ENCODE assay signal across 12 cellular contexts in genomic region chr11:78046486-78046854, GRCh38. TPM values are rescaled to one million over a fixed set of nuclear protein-coding genes. Genes with fewer than 3 reads are reported as not detected.
DNase-seq lines count a peak whose midpoint lies in the region; ATAC-seq and TF ChIP-seq lines count a peak whose summit lies in the region.
"Had no signal": no experiment of that assay in that cellular context is flagged by ENCODE, and none has a peak within 500 bp of the region (broad histone marks: within the 10 kb centered on the region; RNA-seq: fewer than 3 reads in every experiment).

No MANE protein-coding gene starts in this region.

- H3K4me3 ChIP-seq in mesendoderm (ENCODE audit: low read length), result no peak overlapping the region
- H3K4me3 ChIP-seq in transverse colon, result no peak overlapping the region
- no peak overlapping the region for H3K4me3 ChIP-seq in CD8-positive, alpha-beta memory T cell (ENCODE audit: low read length)
- H3K4me3 ChIP-seq: mucosa of descending colon had no signal

- H3K9me3 ChIP-seq in transverse colon, result no peaks in the 10 kb centered on the region
- no peaks in the 10 kb centered on the region for H3K9me3 ChIP-seq in CD8-positive, alpha-beta memory T cell (ENCODE audit: low read length)
- H3K9me3 ChIP-seq: mucosa of descending colon had no signal

- H3K79me1 ChIP-seq in mesendoderm (ENCODE audit: low read length), result no peaks in the 10 kb centered on the region

- no peak overlapping the region for H3K4me3 Mint-ChIP-seq in activated naive CD8-positive, alpha-beta T cell treated with anti-CD3 and anti-CD28 coated beads, Interleukin-2, amount 10 ng/mL, durations not matched to agents 7 days and 5 days
- no peak overlapping the region for H3K4me3 Mint-ChIP-seq in activated naive CD8-positive, alpha-beta T cell treated with anti-CD3 and anti-CD28 coated beads for 36 hours
- peak overlapping the region; percentile 73 for H3K4me3 Mint-ChIP-seq in activated T-helper 17 cell treated with anti-CD3 and anti-CD28 coated beads, Interleukin-2, amount 50 U/mL, for 72 hours
- H3K4me3 Mint-ChIP-seq in CD8-positive, alpha-beta memory T cell, result no peak overlapping the region

- H3K27ac Mint-ChIP-seq in activated naive CD8-positive, alpha-beta T cell treated with anti-CD3 and anti-CD28 coated beads, Interleukin-2, amount 10 ng/mL, durations not matched to agents 7 days and 5 days, result no peak overlapping the region
- no peak overlapping the region for H3K27ac Mint-ChIP-seq in activated naive CD8-positive, alpha-beta T cell treated with anti-CD3 and anti-CD28 coated beads for 36 hours
- H3K27ac Mint-ChIP-seq in activated T-helper 17 cell treated with anti-CD3 and anti-CD28 coated beads, Interleukin-2, amount 50 U/mL, for 72 hours, result no peak overlapping the region
- no peak overlapping the region for H3K27ac Mint-ChIP-seq in CD8-positive, alpha-beta memory T cell

- H3K4me2 ChIP-seq in mesendoderm (ENCODE audit: low read length), result no peak overlapping the region

- peaks cover 5% of the 10 kb centered on the region for H3K36me3 Mint-ChIP-seq in activated naive CD8-positive, alpha-beta T cell treated with anti-CD3 and anti-CD28 coated beads, Interleukin-2, amount 10 ng/mL, durations not matched to agents 7 days and 5 days
- no peaks in the 10 kb centered on the region for H3K36me3 Mint-ChIP-seq in activated naive CD8-positive, alpha-beta T cell treated with anti-CD3 and anti-CD28 coated beads for 36 hours
- no peaks in the 10 kb centered on the region for H3K36me3 Mint-ChIP-seq in activated T-helper 17 cell treated with anti-CD3 and anti-CD28 coated beads, Interleukin-2, amount 50 U/mL, for 72 hours (ENCODE audit: low read depth)
- no peaks in the 10 kb centered on the region for H3K36me3 Mint-ChIP-seq in CD8-positive, alpha-beta memory T cell

- H3K27me3 ChIP-seq in mesendoderm (ENCODE audit: insufficient read depth, low read length, poor library complexity), result no peaks in the 10 kb centered on the region
- no peaks in the 10 kb centered on the region for H3K27me3 ChIP-seq in transverse colon
- H3K27me3 ChIP-seq in CD8-positive, alpha-beta memory T cell (ENCODE audit: insufficient read depth, low read length, poor library complexity, severe bottlenecking), result no peaks in the 10 kb centered on the region

- peak overlapping the region; percentile 33 for H3K9ac ChIP-seq in mesendoderm (ENCODE audit: low read length)

- H3K27ac ChIP-seq in mesendoderm (ENCODE audit: low read depth, low read length), result no peak overlapping the region
- peak overlapping the region in 3 of 4 donors; percentile 70 to 78 (median 78) for H3K27ac ChIP-seq in transverse colon
- no peak overlapping the region for H3K27ac ChIP-seq in CD8-positive, alpha-beta memory T cell (ENCODE audit: low read depth, low read length)

- POLR2A ChIA-PET in activated naive CD8-positive, alpha-beta T cell treated with anti-CD3 and anti-CD28 coated beads, Interleukin-2, amount 10 ng/mL, durations not matched to agents 7 days and 5 days (lab: Charles Lee), result no interaction called here
- POLR2A ChIA-PET in CD8-positive, alpha-beta memory T cell (lab: Charles Lee), result no interaction called here

- no peak overlapping the region for H3K23ac ChIP-seq in mesendoderm (ENCODE audit: low read length)

- H2BK120ac ChIP-seq in mesendoderm (ENCODE audit: low read depth, low read length), result no peak overlapping the region

- intact Hi-C loops in transverse colon (cut with DNase I; ENCODE audit: low total_unique reads), result no loop called here

- H3K36me3 ChIP-seq in mesendoderm (ENCODE audit: control insufficient read depth, insufficient read depth, low read length), result no peaks in the 10 kb centered on the region
- H3K36me3 ChIP-seq in transverse colon, result no peaks in the 10 kb centered on the region
- no peaks in the 10 kb centered on the region for H3K36me3 ChIP-seq in CD8-positive, alpha-beta memory T cell (ENCODE audit: insufficient read depth, low read length)

- ATAC-seq in activated naive CD8-positive, alpha-beta T cell treated with anti-CD3 and anti-CD28 coated beads, Interleukin-2, amount 10 ng/mL, durations not matched to agents 7 days and 5 days (ENCODE audit: low read depth), result peak; percentile 3
- no peak for ATAC-seq in activated T-helper 17 cell treated with anti-CD3 and anti-CD28 coated beads, Interleukin-2, amount 50 U/mL, for 72 hours (replicated peaks)

- H3K4me1 ChIP-seq in mesendoderm (ENCODE audit: control insufficient read depth, low read depth, low read length) (peaks cover 5% of the 10 kb centered on the region), transverse colon (peaks cover 0 to 22% (median 16%) of the 10 kb centered on the region in 4 donors)
- peaks cover 5% of the 10 kb centered on the region for H3K4me1 ChIP-seq in CD8-positive, alpha-beta memory T cell (ENCODE audit: insufficient read depth, low read length)

- H3K56ac ChIP-seq in mesendoderm (ENCODE audit: low read length), result peak overlapping the region; percentile 45

- CTCF ChIA-PET in CD8-positive, alpha-beta memory T cell (lab: Charles Lee), result interaction anchor here (0.7 to 2.6 kb wide), 14 partner anchors 9 to 270 kb away, joined by 3 to 15 read pairs (median 4); partner anchors contain the start of genes ALG8 and INTS4

- peaks cover 2% of the 10 kb centered on the region for H3K9me3 Mint-ChIP-seq in activated naive CD8-positive, alpha-beta T cell treated with anti-CD3 and anti-CD28 coated beads, Interleukin-2, amount 10 ng/mL, durations not matched to agents 7 days and 5 days
- H3K9me3 Mint-ChIP-seq in activated naive CD8-positive, alpha-beta T cell treated with anti-CD3 and anti-CD28 coated beads for 36 hours, result no peaks in the 10 kb centered on the region
- H3K9me3 Mint-ChIP-seq in activated T-helper 17 cell treated with anti-CD3 and anti-CD28 coated beads, Interleukin-2, amount 50 U/mL, for 72 hours, result peaks cover 3% of the 10 kb centered on the region
- no peaks in the 10 kb centered on the region for H3K9me3 Mint-ChIP-seq in CD8-positive, alpha-beta memory T cell
- H3K9me3 Mint-ChIP-seq: activated T-cell treated with anti-CD3 and anti-CD28 coated beads, Interleukin-2, amount 50 U/mL, for 4 hours had no signal

- TF ChIP-seq CTCF in transverse colon (IDR thresholded peaks at IDR 0.05), result peak in 1 of 5 experiments; percentile 0
- TF ChIP-seq CTCF in GM10266 (IDR thresholded peaks at IDR 0.05; ENCODE audit: control insufficient read depth, insufficient read depth, low read depth, missing control alignments), result no peak

- no peak overlapping the region for H4K5ac ChIP-seq in mesendoderm (ENCODE audit: low read length)

- no peak overlapping the region for H3K18ac ChIP-seq in mesendoderm (ENCODE audit: low read length)

- WGBS in mesendoderm (ENCODE audit: extremely low coverage, insufficient coverage, low lambda C conversion rate), result no CpG with 5 or more reads among the region's 6 CpGs
- 24% methylated on average over 6 of the region's 6 CpGs; no CpG with 5 or more reads in 1 of the 2 donors for WGBS in transverse colon (ENCODE audit: low coverage in 1 of 2), 2 donors

- in situ Hi-C loops in transverse colon (cut with MboI; ENCODE audit: low pct_ligation_motif_present in 1 of 4, low pct_unique_long_range_greater_than_20kb in 1 of 4, low sequenced_read_pairs in 3 of 4), result no loop called here

- H3K4me1 Mint-ChIP-seq in activated naive CD8-positive, alpha-beta T cell treated with anti-CD3 and anti-CD28 coated beads, Interleukin-2, amount 10 ng/mL, durations not matched to agents 7 days and 5 days, result peaks cover 10% of the 10 kb centered on the region
- peaks cover 7% of the 10 kb centered on the region for H3K4me1 Mint-ChIP-seq in activated naive CD8-positive, alpha-beta T cell treated with anti-CD3 and anti-CD28 coated beads for 36 hours
- H3K4me1 Mint-ChIP-seq in activated T-helper 17 cell treated with anti-CD3 and anti-CD28 coated beads, Interleukin-2, amount 50 U/mL, for 72 hours, result peaks cover 3% of the 10 kb centered on the region
- H3K4me1 Mint-ChIP-seq in CD8-positive, alpha-beta memory T cell, result peaks cover 7 to 12% (median 12%) of the 10 kb centered on the region in 3 donors

- TF ChIP-seq POLR2A in transverse colon (IDR thresholded peaks at IDR 0.05), result no peak

- H3K79me2 ChIP-seq in mesendoderm (ENCODE audit: control insufficient read depth, insufficient read depth, low read length), result no peaks in the 10 kb centered on the region

- H2AK5ac ChIP-seq in mesendoderm (ENCODE audit: low read length), result no peak overlapping the region

- H3K27me3 Mint-ChIP-seq in activated naive CD8-positive, alpha-beta T cell treated with anti-CD3 and anti-CD28 coated beads, Interleukin-2, amount 10 ng/mL, durations not matched to agents 7 days and 5 days, result peaks cover 2% of the 10 kb centered on the region
- H3K27me3 Mint-ChIP-seq in activated naive CD8-positive, alpha-beta T cell treated with anti-CD3 and anti-CD28 coated beads for 36 hours, result no peaks in the 10 kb centered on the region
- no peaks in the 10 kb centered on the region for H3K27me3 Mint-ChIP-seq in activated T-helper 17 cell treated with anti-CD3 and anti-CD28 coated beads, Interleukin-2, amount 50 U/mL, for 72 hours
- no peaks in the 10 kb centered on the region for H3K27me3 Mint-ChIP-seq in CD8-positive, alpha-beta memory T cell

- H2BK5ac ChIP-seq in mesendoderm (ENCODE audit: low read length), result no peak overlapping the region

- no peak overlapping the region for H4K8ac ChIP-seq in mesendoderm (ENCODE audit: low read depth, low read length)

- H2BK15ac ChIP-seq in mesendoderm (replicated peaks; ENCODE audit: low read depth), result no peak overlapping the region

- DNase-seq in activated naive CD8-positive, alpha-beta T cell treated with anti-CD3 and anti-CD28 coated beads, Interleukin-2, amount 10 ng/mL, durations not matched to agents 7 days and 5 days, result no peak
- DNase-seq in activated naive CD8-positive, alpha-beta T cell treated with anti-CD3 and anti-CD28 coated beads for 36 hours, result no peak
- DNase-seq in mesendoderm, result no peak
- DNase-seq in transverse colon, result no peak
- no peak for DNase-seq in NCI-H1694 (lab: John Stamatoyannopoulos, UW)
- DNase-seq in CD8-positive, alpha-beta memory T cell, result no peak
- DNase-seq in GM10266 (ENCODE audit: extremely low spot score), result no peak

- no peak for TF ChIP-seq EP300 in transverse colon (IDR thresholded peaks at IDR 0.05; ENCODE audit: low read depth)

- H3K4ac ChIP-seq in mesendoderm (ENCODE audit: low read depth, low read length), result no peak overlapping the region

RNA-seq across cellular contexts. Expression of gene THRSP, which starts 17.2 kb away (rescaled TPM):
- total RNA-seq in activated naive CD8-positive, alpha-beta T cell treated with anti-CD3 and anti-CD28 coated beads, Interleukin-2, amount 10 ng/mL, durations not matched to agents 7 days and 5 days, result not detected
- not detected for total RNA-seq in activated naive CD8-positive, alpha-beta T cell treated with anti-CD3 and anti-CD28 coated beads for 36 hours
- not detected for total RNA-seq in activated T-helper 17 cell treated with anti-CD3 and anti-CD28 coated beads, Interleukin-2, amount 50 U/mL, for 72 hours
- polyA plus RNA-seq in mesendoderm (2013, experiment 1 of 2), result 0.04 TPM
- polyA plus RNA-seq in mesendoderm (2013, experiment 2 of 2), result not detected
- total RNA-seq in transverse colon, result not detected
- total RNA-seq in CD8-positive, alpha-beta memory T cell, result not detected
- polyA plus RNA-seq in CD8-positive, alpha-beta memory T cell, result not detected
- total RNA-seq: activated T-cell treated with anti-CD3 and anti-CD28 coated beads, Interleukin-2, amount 50 U/mL, for 4 hours; G401; T-helper 2 cell treated with Interferon-gamma antibody and Interleukin-4, amounts not matched to agents 100 ng/mL and 5 ng/mL, for 36 hours had no signal

RNA-seq across cellular contexts. Expression of gene KCTD14, which starts 23.4 kb away (rescaled TPM):
- under 1 TPM in 1 of 2 experiments, not detected in 1; 0.22 TPM for total RNA-seq in activated naive CD8-positive, alpha-beta T cell treated with anti-CD3 and anti-CD28 coated beads, Interleukin-2, amount 10 ng/mL, durations not matched to agents 7 days and 5 days
- total RNA-seq in activated naive CD8-positive, alpha-beta T cell treated with anti-CD3 and anti-CD28 coated beads for 36 hours, result under 1 TPM; 0.12 to 0.50 TPM
- total RNA-seq in activated T-helper 17 cell treated with anti-CD3 and anti-CD28 coated beads, Interleukin-2, amount 50 U/mL, for 72 hours, result under 1 TPM in 1 of 2 donors, not detected in 1; 0.21 TPM
- 23.6 TPM for polyA plus RNA-seq in mesendoderm (2013, experiment 1 of 2)
- polyA plus RNA-seq in mesendoderm (2013, experiment 2 of 2), result 23.6 TPM
- 1 to 10 TPM; 1.2 to 8.6 (median 5.1) TPM for total RNA-seq in transverse colon
- under 1 TPM; 0.20 to 0.27 TPM for total RNA-seq in CD8-positive, alpha-beta memory T cell
- polyA plus RNA-seq in CD8-positive, alpha-beta memory T cell, result 0.20 TPM

RNA-seq across cellular contexts. Expression of gene NDUFC2, which starts 33.2 kb away (rescaled TPM):
- 100 to 1,000 TPM; 162 to 163 TPM for total RNA-seq in activated naive CD8-positive, alpha-beta T cell treated with anti-CD3 and anti-CD28 coated beads, Interleukin-2, amount 10 ng/mL, durations not matched to agents 7 days and 5 days
- 100 to 1,000 TPM; 196 to 211 TPM for total RNA-seq in activated naive CD8-positive, alpha-beta T cell treated with anti-CD3 and anti-CD28 coated beads for 36 hours
- total RNA-seq in activated T-helper 17 cell treated with anti-CD3 and anti-CD28 coated beads, Interleukin-2, amount 50 U/mL, for 72 hours, result 100 to 1,000 TPM in 1 of 2 donors, 10 to 100 TPM in 1; 80.5 to 149 TPM
- 307 TPM for polyA plus RNA-seq in mesendoderm (2013, experiment 1 of 2)
- polyA plus RNA-seq in mesendoderm (2013, experiment 2 of 2), result 298 TPM
- 100 to 1,000 TPM in 2 of 4 donors, 10 to 100 TPM in 1, 1 to 10 TPM in 1; 6.0 to 123 (median 68.4) TPM for total RNA-seq in transverse colon
- 100 to 1,000 TPM; 202 to 220 TPM for total RNA-seq in CD8-positive, alpha-beta memory T cell
- polyA plus RNA-seq in CD8-positive, alpha-beta memory T cell, result 189 TPM

RNA-seq across cellular contexts. Expression of gene INTS4, which starts 52.0 kb away (rescaled TPM):
- 10 to 100 TPM; 53.9 to 56.8 TPM for total RNA-seq in activated naive CD8-positive, alpha-beta T cell treated with anti-CD3 and anti-CD28 coated beads, Interleukin-2, amount 10 ng/mL, durations not matched to agents 7 days and 5 days
- total RNA-seq in activated naive CD8-positive, alpha-beta T cell treated with anti-CD3 and anti-CD28 coated beads for 36 hours, result 10 to 100 TPM; 45.2 to 46.2 TPM
- total RNA-seq in activated T-helper 17 cell treated with anti-CD3 and anti-CD28 coated beads, Interleukin-2, amount 50 U/mL, for 72 hours, result 10 to 100 TPM; 63.5 to 73.5 TPM
- 17.7 TPM for polyA plus RNA-seq in mesendoderm (2013, experiment 1 of 2)
- 19.1 TPM for polyA plus RNA-seq in mesendoderm (2013, experiment 2 of 2)
- total RNA-seq in transverse colon, result 10 to 100 TPM in 3 of 4 donors, 1 to 10 TPM in 1; 3.8 to 45.9 (median 31.5) TPM
- 10 to 100 TPM; 52.2 to 54.9 TPM for total RNA-seq in CD8-positive, alpha-beta memory T cell
- 44.5 TPM for polyA plus RNA-seq in CD8-positive, alpha-beta memory T cell

Comparison
In these comparisons a context has a peak if more than half of its experiments do, and no peak if none do; other contexts are left out.
1. H3K27ac ChIP-seq: peak in transverse colon (3 of 4); none in mesendoderm (single experiment) and CD8-positive, alpha-beta memory T cell (single experiment).